Comparison of ENCODE assay signal across 7 cellular contexts in the genomic region with DNA sequence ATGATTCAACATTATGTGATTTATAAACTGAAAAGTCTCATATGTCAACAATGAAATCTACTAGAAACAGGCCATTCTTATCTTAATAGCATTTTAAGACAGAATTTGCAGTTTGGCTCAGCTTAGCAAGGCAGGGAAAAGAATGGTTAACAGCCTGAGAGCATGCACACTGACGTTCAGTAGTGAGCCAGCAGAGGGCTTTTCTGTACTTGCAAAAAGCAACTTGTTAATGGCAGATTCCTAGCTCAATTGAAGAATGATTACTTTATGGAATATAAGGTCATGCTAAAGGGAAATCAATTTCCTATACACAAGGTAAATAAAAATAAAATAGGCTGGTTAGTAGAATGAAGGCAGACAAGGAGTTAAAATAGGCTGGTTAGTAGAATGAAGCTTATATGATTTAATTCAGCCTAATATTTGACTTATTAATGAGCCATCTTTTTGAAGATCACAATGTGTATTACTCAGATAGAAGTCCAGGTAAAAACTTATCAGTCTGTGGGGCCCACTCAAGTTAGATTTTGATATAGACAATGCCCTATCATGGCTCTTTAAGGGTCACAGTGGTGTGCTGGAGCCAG.
DNase-seq lines count a peak whose midpoint lies in the region; ATAC-seq and TF ChIP-seq lines count a peak whose summit lies in the region.

No MANE protein-coding gene starts in this region.

- no peak overlapping the region for H2BK120ac ChIP-seq in neuronal stem cell (ENCODE audit: low read depth, low read length)

- no peaks in the 10 kb centered on the region for H3K9me3 ChIP-seq in neuronal stem cell (replicated peaks in 1 of 2; ENCODE audit: control insufficient read depth in 2 of 2, insufficient read depth in 1 of 2, low read depth in 1 of 2, low read length in 2 of 2)

- ATAC-seq in HG02623 (IDR thresholded peaks at IDR 0.05; ENCODE audit: unreplicated experiment) (peak; percentile 52), GM21717 (IDR thresholded peaks at IDR 0.05; ENCODE audit: unreplicated experiment) (no peak), HG03095 (IDR thresholded peaks at IDR 0.05; ENCODE audit: unreplicated experiment) (no peak)

- DNase-seq in NCI-H69 (lab: John Stamatoyannopoulos, UW) (peak; percentile 87), dermis microvascular lymphatic vessel endothelial cell (ENCODE audit: low read depth in 2 of 2) (peak; percentile 72 to 83), neuronal stem cell (ENCODE audit: low spot score) (peak; percentile 26)

- no peak overlapping the region for H4K8ac ChIP-seq in neuronal stem cell (ENCODE audit: low read depth, low read length)

- H3K14ac ChIP-seq in neuronal stem cell (ENCODE audit: low read length) = no peak overlapping the region

- H3K9ac ChIP-seq in neuronal stem cell (ENCODE audit: low read depth, low read length, poor library complexity) = no peak overlapping the region

- peaks cover 0 to 9% of the 10 kb centered on the region in 2 donors for H3K4me1 ChIP-seq in neuronal stem cell (ENCODE audit: control insufficient read depth in 2 of 2, insufficient read depth in 1 of 2, low read depth in 1 of 2, low read length in 2 of 2)

- WGBS in neuronal stem cell (ENCODE audit: extremely low coverage in 2 of 2, insufficient read length in 2 of 2, insufficient replicate concordance in 1 of 2), 2 donors = no CpG with 5 or more reads among the region's 1 CpG

- H2AK5ac ChIP-seq in neuronal stem cell (ENCODE audit: low read depth, low read length) = no peak overlapping the region

- H2BK12ac ChIP-seq in neuronal stem cell (ENCODE audit: low read length) = no peak overlapping the region

- no peak overlapping the region for H3K4me2 ChIP-seq in neuronal stem cell (ENCODE audit: insufficient read depth, low read length, poor library complexity, severe bottlenecking)

- H3K79me1 ChIP-seq in neuronal stem cell (ENCODE audit: low read depth, low read length) = no peaks in the 10 kb centered on the region

- H3K4me3 ChIP-seq in neuronal stem cell (ENCODE audit: low read length in 2 of 2) = no peak overlapping the region

- peak; percentile 67 for TF ChIP-seq CTCF in GM12873 (IDR thresholded peaks at IDR 0.05; ENCODE audit: insufficient read depth, low read depth, low read length, missing control alignments)

- no peaks in the 10 kb centered on the region for H3K27me3 ChIP-seq in neuronal stem cell (ENCODE audit: control insufficient read depth in 3 of 3, insufficient read depth in 3 of 3, low read depth in 1 of 3, low read length in 3 of 3)

- no peak overlapping the region for H3K18ac ChIP-seq in neuronal stem cell (ENCODE audit: low read length)

- H3K36me3 ChIP-seq in neuronal stem cell (replicated peaks in 1 of 2; ENCODE audit: control insufficient read depth in 2 of 2, insufficient read depth in 2 of 2, low read length in 2 of 2) = no peaks in the 10 kb centered on the region

- H2AFZ ChIP-seq in neuronal stem cell (ENCODE audit: low read length) = peak overlapping the region; percentile 21

- H2BK5ac ChIP-seq in neuronal stem cell (ENCODE audit: low read length) = no peak overlapping the region

- H3K4ac ChIP-seq in neuronal stem cell (ENCODE audit: low read length) = no peak overlapping the region

- no peak overlapping the region for H4K91ac ChIP-seq in neuronal stem cell (ENCODE audit: low read depth, low read length, poor library complexity)

- H3K23ac ChIP-seq in neuronal stem cell (ENCODE audit: low read depth, low read length, poor library complexity) = no peak overlapping the region

- no peak overlapping the region for H3K27ac ChIP-seq in neuronal stem cell (replicated peaks; ENCODE audit: low read length)

- no peak overlapping the region for H2BK15ac ChIP-seq in neuronal stem cell (ENCODE audit: low read length)

Comparison
In these comparisons a context has a peak if more than half of its experiments do, and no peak if none do; other contexts are left out.
1. DNase-seq: peak in every context shown above with its lines; median percentile 87 in NCI-H69; 78 in dermis microvascular lymphatic vessel endothelial cell; 26 in neuronal stem cell.